ENCODE assay signal across 9 cellular contexts in the genomic region with DNA sequence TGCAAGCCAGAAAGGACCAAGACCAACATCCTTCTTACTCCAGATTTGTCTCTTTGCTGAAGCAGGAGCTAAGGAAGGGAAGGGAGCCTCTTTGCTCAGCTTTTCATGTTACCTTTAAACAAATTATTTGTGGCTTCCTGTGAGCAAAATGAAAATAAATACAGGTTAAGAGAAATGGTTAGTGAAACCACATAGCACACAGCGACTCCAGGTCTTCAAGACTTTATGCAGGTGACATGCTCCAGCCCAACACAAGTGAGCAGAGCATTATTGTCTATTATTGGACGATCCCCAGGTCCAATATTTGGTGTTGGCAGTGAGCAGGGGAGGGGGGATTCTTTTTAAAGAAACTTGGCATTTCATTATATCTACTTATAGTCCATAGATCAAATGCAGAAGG. TPM values are rescaled to one million over a fixed set of nuclear protein-coding genes. Genes with fewer than 3 reads are reported as not detected.
"Had no signal": no experiment of that assay in that cellular context is flagged by ENCODE, and none has a peak within 500 bp of the region (broad histone marks: within the 10 kb centered on the region; RNA-seq: fewer than 3 reads in every experiment).

No MANE protein-coding gene starts in this region.

- DNase-seq: IMR-90, KBM-7, KG1 had no signal

- H3K4me3 ChIP-seq: K562 had no signal

- FAIRE-seq: HepG2, HTR-8/SVneo, K562 had no signal

- H3K4me1 Mint-ChIP-seq: IgD-negative memory B cell had no signal

- H3K27ac ChIP-seq: HL-60 had no signal

- H3K27me3 Mint-ChIP-seq: IgD-negative memory B cell had no signal

- ATAC-seq: HepG2, K562 had no signal

RNA-seq across cellular contexts. Expression of a gene that starts 53.3 kb away (rescaled TPM):
- total RNA-seq: HT-29, K562 had no signal
- polyA plus RNA-seq: IgD-negative memory B cell, K562 had no signal
